2 cellular contexts compared by ENCODE assay signal in the genomic region with DNA sequence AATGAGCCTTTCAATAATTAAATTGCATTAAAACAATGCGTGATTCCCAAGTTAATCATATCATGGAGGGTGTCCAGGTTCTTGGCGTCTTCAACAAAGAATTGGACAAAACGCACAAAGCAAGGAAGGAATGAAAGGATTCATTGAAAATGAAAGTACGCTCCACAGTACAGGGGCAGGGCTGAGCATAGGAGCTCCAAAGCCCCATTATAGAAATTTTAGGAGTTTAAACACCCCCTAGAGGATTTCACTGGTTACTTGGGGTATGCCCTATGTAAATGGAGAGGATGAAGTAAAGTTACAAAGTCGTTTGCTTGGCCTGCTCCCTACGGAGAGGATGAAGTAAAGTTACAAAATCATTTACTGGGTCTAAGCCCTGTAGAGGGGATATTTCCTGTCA.
TF ChIP-seq lines count a peak whose summit lies in the region.

No MANE protein-coding gene starts in this region.

TF ChIP-seq in A549, 52 proteins besides CTCF, POLR2A, EP300 and RAD21 (continued from another document):
- TF ChIP-seq, protein P1, sequence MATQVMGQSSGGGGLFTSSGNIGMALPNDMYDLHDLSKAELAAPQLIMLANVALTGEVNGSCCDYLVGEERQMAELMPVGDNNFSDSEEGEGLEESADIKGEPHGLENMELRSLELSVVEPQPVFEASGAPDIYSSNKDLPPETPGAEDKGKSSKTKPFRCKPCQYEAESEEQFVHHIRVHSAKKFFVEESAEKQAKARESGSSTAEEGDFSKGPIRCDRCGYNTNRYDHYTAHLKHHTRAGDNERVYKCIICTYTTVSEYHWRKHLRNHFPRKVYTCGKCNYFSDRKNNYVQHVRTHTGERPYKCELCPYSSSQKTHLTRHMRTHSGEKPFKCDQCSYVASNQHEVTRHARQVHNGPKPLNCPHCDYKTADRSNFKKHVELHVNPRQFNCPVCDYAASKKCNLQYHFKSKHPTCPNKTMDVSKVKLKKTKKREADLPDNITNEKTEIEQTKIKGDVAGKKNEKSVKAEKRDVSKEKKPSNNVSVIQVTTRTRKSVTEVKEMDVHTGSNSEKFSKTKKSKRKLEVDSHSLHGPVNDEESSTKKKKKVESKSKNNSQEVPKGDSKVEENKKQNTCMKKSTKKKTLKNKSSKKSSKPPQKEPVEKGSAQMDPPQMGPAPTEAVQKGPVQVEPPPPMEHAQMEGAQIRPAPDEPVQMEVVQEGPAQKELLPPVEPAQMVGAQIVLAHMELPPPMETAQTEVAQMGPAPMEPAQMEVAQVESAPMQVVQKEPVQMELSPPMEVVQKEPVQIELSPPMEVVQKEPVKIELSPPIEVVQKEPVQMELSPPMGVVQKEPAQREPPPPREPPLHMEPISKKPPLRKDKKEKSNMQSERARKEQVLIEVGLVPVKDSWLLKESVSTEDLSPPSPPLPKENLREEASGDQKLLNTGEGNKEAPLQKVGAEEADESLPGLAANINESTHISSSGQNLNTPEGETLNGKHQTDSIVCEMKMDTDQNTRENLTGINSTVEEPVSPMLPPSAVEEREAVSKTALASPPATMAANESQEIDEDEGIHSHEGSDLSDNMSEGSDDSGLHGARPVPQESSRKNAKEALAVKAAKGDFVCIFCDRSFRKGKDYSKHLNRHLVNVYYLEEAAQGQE (IDR thresholded peaks at IDR 0.05) = no peak
- TF ChIP-seq CHD4 (IDR thresholded peaks at IDR 0.05; ENCODE audit: borderline replicate concordance) = no peak
- TF ChIP-seq MAZ (IDR thresholded peaks at IDR 0.05; ENCODE audit: borderline replicate concordance, low read depth, low read length) = no peak

TF ChIP-seq in GM23338, 12 proteins besides CTCF, POLR2A, EP300 and RAD21:
- TF ChIP-seq, protein P2, sequence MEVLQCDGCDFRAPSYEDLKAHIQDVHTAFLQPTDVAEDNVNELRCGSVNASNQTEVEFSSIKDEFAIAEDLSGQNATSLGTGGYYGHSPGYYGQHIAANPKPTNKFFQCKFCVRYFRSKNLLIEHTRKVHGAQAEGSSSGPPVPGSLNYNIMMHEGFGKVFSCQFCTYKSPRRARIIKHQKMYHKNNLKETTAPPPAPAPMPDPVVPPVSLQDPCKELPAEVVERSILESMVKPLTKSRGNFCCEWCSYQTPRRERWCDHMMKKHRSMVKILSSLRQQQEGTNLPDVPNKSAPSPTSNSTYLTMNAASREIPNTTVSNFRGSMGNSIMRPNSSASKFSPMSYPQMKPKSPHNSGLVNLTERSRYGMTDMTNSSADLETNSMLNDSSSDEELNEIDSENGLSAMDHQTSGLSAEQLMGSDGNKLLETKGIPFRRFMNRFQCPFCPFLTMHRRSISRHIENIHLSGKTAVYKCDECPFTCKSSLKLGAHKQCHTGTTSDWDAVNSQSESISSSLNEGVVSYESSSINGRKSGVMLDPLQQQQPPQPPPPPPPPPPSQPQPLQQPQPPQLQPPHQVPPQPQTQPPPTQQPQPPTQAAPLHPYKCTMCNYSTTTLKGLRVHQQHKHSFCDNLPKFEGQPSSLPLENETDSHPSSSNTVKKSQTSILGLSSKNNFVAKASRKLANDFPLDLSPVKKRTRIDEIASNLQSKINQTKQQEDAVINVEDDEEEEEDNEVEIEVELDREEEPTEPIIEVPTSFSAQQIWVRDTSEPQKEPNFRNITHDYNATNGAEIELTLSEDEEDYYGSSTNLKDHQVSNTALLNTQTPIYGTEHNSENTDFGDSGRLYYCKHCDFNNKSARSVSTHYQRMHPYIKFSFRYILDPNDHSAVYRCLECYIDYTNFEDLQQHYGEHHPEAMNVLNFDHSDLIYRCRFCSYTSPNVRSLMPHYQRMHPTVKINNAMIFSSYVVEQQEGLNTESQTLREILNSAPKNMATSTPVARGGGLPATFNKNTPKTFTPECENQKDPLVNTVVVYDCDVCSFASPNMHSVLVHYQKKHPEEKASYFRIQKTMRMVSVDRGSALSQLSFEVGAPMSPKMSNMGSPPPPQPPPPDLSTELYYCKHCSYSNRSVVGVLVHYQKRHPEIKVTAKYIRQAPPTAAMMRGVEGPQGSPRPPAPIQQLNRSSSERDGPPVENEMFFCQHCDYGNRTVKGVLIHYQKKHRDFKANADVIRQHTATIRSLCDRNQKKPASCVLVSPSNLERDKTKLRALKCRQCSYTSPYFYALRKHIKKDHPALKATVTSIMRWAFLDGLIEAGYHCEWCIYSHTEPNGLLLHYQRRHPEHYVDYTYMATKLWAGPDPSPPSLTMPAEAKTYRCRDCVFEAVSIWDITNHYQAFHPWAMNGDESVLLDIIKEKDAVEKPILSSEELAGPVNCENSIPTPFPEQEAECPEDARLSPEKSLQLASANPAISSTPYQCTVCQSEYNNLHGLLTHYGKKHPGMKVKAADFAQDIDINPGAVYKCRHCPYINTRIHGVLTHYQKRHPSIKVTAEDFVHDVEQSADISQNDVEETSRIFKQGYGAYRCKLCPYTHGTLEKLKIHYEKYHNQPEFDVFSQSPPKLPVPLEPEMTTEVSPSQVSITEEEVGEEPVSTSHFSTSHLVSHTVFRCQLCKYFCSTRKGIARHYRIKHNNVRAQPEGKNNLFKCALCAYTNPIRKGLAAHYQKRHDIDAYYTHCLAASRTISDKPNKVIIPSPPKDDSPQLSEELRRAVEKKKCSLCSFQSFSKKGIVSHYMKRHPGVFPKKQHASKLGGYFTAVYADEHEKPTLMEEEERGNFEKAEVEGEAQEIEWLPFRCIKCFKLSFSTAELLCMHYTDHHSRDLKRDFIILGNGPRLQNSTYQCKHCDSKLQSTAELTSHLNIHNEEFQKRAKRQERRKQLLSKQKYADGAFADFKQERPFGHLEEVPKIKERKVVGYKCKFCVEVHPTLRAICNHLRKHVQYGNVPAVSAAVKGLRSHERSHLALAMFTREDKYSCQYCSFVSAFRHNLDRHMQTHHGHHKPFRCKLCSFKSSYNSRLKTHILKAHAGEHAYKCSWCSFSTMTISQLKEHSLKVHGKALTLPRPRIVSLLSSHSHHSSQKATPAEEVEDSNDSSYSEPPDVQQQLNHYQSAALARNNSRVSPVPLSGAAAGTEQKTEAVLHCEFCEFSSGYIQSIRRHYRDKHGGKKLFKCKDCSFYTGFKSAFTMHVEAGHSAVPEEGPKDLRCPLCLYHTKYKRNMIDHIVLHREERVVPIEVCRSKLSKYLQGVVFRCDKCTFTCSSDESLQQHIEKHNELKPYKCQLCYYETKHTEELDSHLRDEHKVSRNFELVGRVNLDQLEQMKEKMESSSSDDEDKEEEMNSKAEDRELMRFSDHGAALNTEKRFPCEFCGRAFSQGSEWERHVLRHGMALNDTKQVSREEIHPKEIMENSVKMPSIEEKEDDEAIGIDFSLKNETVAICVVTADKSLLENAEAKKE (CRISPR knock-in tag; IDR thresholded peaks at IDR 0.05) = no peak
- no peak for TF ChIP-seq JUNB (IDR thresholded peaks at IDR 0.05; ENCODE audit: unreplicated experiment)
